ENCODE assay signal across 10 cellular contexts in the genomic region with DNA sequence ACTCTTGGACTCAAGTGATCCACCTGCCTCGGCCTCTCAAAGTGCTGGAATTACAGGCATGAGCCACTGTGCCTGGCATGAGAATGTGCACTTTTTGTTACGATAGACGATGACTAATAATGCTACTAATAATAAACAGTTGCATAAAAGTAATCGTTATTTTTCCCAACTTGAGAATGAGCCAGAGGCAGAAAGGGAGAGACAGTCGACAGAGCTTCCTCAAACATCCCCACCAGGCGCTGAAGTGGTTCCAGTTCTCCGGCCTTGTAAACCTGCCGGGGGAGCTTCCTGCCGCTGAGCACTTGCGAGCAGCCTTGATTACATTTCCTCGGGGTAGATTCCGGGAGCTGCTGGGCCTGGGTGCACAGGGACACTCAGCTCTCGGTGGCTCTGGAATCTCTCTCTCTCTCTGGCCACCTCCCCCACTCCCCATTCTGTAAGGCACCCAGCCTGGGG. TPM values are rescaled to one million over a fixed set of nuclear protein-coding genes. Genes with fewer than 3 reads are reported as not detected.
DNase-seq lines count a peak whose midpoint lies in the region; ATAC-seq and TF ChIP-seq lines count a peak whose summit lies in the region.
"Had no signal": no experiment of that assay in that cellular context is flagged by ENCODE, and none has a peak within 500 bp of the region (broad histone marks: within the 10 kb centered on the region; RNA-seq: fewer than 3 reads in every experiment).

No MANE protein-coding gene starts in this region.

- ATAC-seq in lower lobe of right lung (peak; percentile 8 to 60), GM19324 (IDR thresholded peaks at IDR 0.05; ENCODE audit: low FRiP score, unreplicated experiment) (no peak), GM18502 (IDR thresholded peaks at IDR 0.05; ENCODE audit: poor library complexity, unreplicated experiment) (no peak)

- H3K4me1 ChIP-seq in HEK293 (ENCODE audit: control insufficient read depth, insufficient read depth, low read length) (no peaks in the 10 kb centered on the region), lower lobe of right lung (peaks cover 11% of the 10 kb centered on the region)

- no peaks in the 10 kb centered on the region for H3K27me3 ChIP-seq in lower lobe of right lung (ENCODE audit: low read depth)

- no peak overlapping the region for H3K4me3 ChIP-seq in HEK293 (ENCODE audit: low read depth, low read length)
- no peak overlapping the region for H3K4me3 ChIP-seq in lower lobe of right lung

- TF ChIP-seq CTCF in HEK293 (tag by site-specific recombination; IDR thresholded peaks at IDR 0.05) (no peak), lower lobe of right lung (IDR thresholded peaks at IDR 0.05) (no peak)

- H3K27ac ChIP-seq in HEK293 (ENCODE audit: extremely low read depth, low read depth, low read length) (no peak overlapping the region), lower lobe of right lung (no peak overlapping the region)

- no peaks in the 10 kb centered on the region for H3K36me3 ChIP-seq in HEK293 (ENCODE audit: control insufficient read depth in 2 of 2, insufficient read depth in 1 of 2, low read length in 2 of 2)
- no peaks in the 10 kb centered on the region for H3K36me3 ChIP-seq in lower lobe of right lung

- POLR2A ChIA-PET in HEK293 (lab: Yijun Ruan, JAX): no interaction called here

- CTCF ChIA-PET in HEK293 (lab: Yijun Ruan, JAX): no interaction called here

- in situ Hi-C loops in T47D (cut with HindIII; ENCODE audit: low pct_unique_long_range_greater_than_20kb, low sequenced_read_pairs): no loop called here

- DNase-seq in A172 (ENCODE audit: low spot score): peak; percentile 29
- DNase-seq in T47D (ENCODE audit: low read depth in 1 of 2, low spot score in 1 of 2): peak; percentile 38 to 39
- no peak for DNase-seq in lower lobe of right lung
- no peak for DNase-seq in stimulated activated CD4-positive, alpha-beta T cell treated with anti-CD3 and anti-CD28 coated beads, Interleukin-2, amount 100 ng/mL, for 48 hours
- DNase-seq in activated gamma-delta T cell treated with Interleukin-2 at 50 U/mL for 16 hours: no peak
- DNase-seq: activated CD4-positive, CD25-positive, alpha-beta regulatory T cell; activated naive CD4-positive, alpha-beta T cell had no signal

- intact Hi-C loops in lower lobe of right lung (cut with DNase I): no loop called here

- no peaks in the 10 kb centered on the region for H3K9me3 ChIP-seq in HEK293 (ENCODE audit: control insufficient read depth, insufficient read depth, low read depth, low read length)
- H3K9me3 ChIP-seq in lower lobe of right lung: no peaks in the 10 kb centered on the region

TF ChIP-seq in HEK293, 187 proteins besides CTCF, POLR2A, EP300 and RAD21:
- TF ChIP-seq ZIC2 (tag by site-specific recombination; IDR thresholded peaks at IDR 0.05): peak; percentile 83
- no peak for TF ChIP-seq ZNF10 (tag by site-specific recombination; IDR thresholded peaks at IDR 0.05)
- peak; percentile 52; the same call in 1 of the 2 replicates for TF ChIP-seq GLIS1 (tag by site-specific recombination; IDR thresholded peaks at IDR 0.05)
- no peak for TF ChIP-seq ZNF585B (tag by site-specific recombination; IDR thresholded peaks at IDR 0.05)

RNA-seq across cellular contexts. Expression of gene HTRA3, which starts 8.9 kb away (rescaled TPM):
- total RNA-seq in A172 (2014; rRNA removed; shearing (Covaris generic)): not detected in 2 replicates
- 15.5 TPM for total RNA-seq in lower lobe of right lung

Comparison
In these comparisons a context has a peak if more than half of its experiments do, and no peak if none do; other contexts are left out.
1. DNase-seq: peak in A172 (single experiment) and T47D (2 of 2); none in lower lobe of right lung (single experiment), stimulated activated CD4-positive, alpha-beta T cell treated with anti-CD3 and anti-CD28 coated beads, Interleukin-2, amount 100 ng/mL, for 48 hours (0 of 2) and activated gamma-delta T cell treated with Interleukin-2 at 50 U/mL for 16 hours (single experiment).
2. ATAC-seq: peak in lower lobe of right lung (2 of 2); none in GM19324 (single experiment) and GM18502 (single experiment).
3. RNA of gene HTRA3, which starts 8.9 kb away (total RNA-seq): 15.5 TPM in lower lobe of right lung (single experiment); not detected in A172; every median in the first group is over 10 times any median in the second.